Comparison of ENCODE assay signal across 1 cellular context in genomic region chr12:104411826-104412626, GRCh38.
TF ChIP-seq lines count a peak whose summit lies in the region.

No MANE protein-coding gene starts in this region.

TF ChIP-seq in H1, 55 proteins besides CTCF, POLR2A, EP300 and RAD21:
- no peak for TF ChIP-seq SP4 (IDR thresholded peaks at IDR 0.05; ENCODE audit: low read length)
- peak; percentile 57; the same call in 1 of the 2 replicates for TF ChIP-seq E2F6 (IDR thresholded peaks at IDR 0.05)
TF ChIP-seq in H1: peak in this region for 1.
